17 cellular contexts compared by ENCODE assay signal in genomic region chr2:137893145-137893544, GRCh38.
DNase-seq lines count a peak whose midpoint lies in the region; ATAC-seq and FAIRE-seq lines count a peak whose summit lies in the region.
"Had no signal": no experiment of that assay in that cellular context is flagged by ENCODE, and none has a peak within 500 bp of the region (broad histone marks: within the 10 kb centered on the region; RNA-seq: fewer than 3 reads in every experiment).

No MANE protein-coding gene starts in this region.

- DNase-seq in DMS79 (lab: John Stamatoyannopoulos, UW) = peak; percentile 50
- DNase-seq in DMS79 treated with DMSO at 0.1 percent for 48 hours (lab: John Stamatoyannopoulos, UW) = no peak
- peak; percentile 31 for DNase-seq in COR-L47 (lab: John Stamatoyannopoulos, UW)
- DNase-seq in NCI-H1436 treated with DMSO at 0.1 percent for 48 hours (lab: John Stamatoyannopoulos, UW) = peak; percentile 72
- peak; percentile 74 for DNase-seq in NCI-H774 (lab: John Stamatoyannopoulos, UW)
- DNase-seq in GM19239 (ENCODE audit: insufficient read length, low spot score) = no peak
- no peak for DNase-seq in T-helper 9 cell
- DNase-seq: GM23248, H9, Karpas-422, NCI-H446, SIG-M5 had no signal

- no peak for ATAC-seq in GM21528 (IDR thresholded peaks at IDR 0.05; ENCODE audit: low FRiP score, unreplicated experiment)
- ATAC-seq: HepG2 had no signal

- FAIRE-seq in GM19239 (lab: Jason Lieb, UNC) = no peak
- FAIRE-seq: D721Med, GM18507, HepG2, RCC 7860 had no signal

Comparison
In these comparisons a context has a peak if more than half of its experiments do, and no peak if none do; other contexts are left out.
1. DNase-seq: peak in DMS79 (single experiment), COR-L47 (single experiment), NCI-H1436 treated with DMSO at 0.1 percent for 48 hours (single experiment) and NCI-H774 (single experiment); none in DMS79 treated with DMSO at 0.1 percent for 48 hours (single experiment), GM19239 (single experiment) and T-helper 9 cell (single experiment).